Comparison of ENCODE assay signal across 33 cellular contexts in the genomic region with DNA sequence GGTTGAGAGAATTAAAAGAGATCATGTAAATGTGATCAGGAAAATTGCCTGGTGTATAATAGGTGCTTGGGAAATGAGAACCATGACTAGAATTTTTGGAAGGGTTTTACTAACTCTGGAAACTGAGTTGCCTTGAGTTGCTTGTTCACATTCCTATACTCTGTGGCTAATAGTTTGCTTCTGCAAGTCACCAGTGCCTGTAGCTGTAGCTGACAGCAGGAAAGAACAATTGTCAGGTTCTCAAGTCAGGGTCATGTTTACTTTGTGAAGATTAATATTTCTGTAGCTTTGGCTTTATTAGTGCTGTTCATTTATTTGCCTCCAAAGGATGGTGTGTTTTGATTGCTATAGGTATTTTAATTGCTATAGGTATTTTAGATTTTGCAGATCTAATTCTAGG.
"Had no signal": no experiment of that assay in that cellular context is flagged by ENCODE, and none has a peak within 500 bp of the region (broad histone marks: within the 10 kb centered on the region; RNA-seq: fewer than 3 reads in every experiment).

No MANE protein-coding gene starts in this region.

- ATAC-seq: activated CD4-positive, alpha-beta T cell treated with anti-CD3 and anti-CD28 coated beads for 36 hours; activated CD8-positive, alpha-beta memory T cell treated with anti-CD3 and anti-CD28 coated beads, Interleukin-2, amount 10 ng/mL, durations not matched to agents 7 days and 5 days; activated CD8-positive, alpha-beta T cell treated with anti-CD3 and anti-CD28 coated beads, Interleukin-2, amount 10 ng/mL, durations not matched to agents 7 days and 5 days; activated naive CD4-positive, alpha-beta T cell treated with anti-CD3 and anti-CD28 coated beads, Interleukin-2, amount 50 U/mL, for 72 hours; foreskin keratinocyte; gastrocnemius medialis; T-helper 17 cell had no signal

- H3K4me3 Mint-ChIP-seq: activated CD4-positive, alpha-beta memory T cell treated with anti-CD3 and anti-CD28 coated beads for 36 hours; activated CD4-positive, alpha-beta T cell treated with anti-CD3 and anti-CD28 coated beads for 36 hours; activated CD4-positive, alpha-beta T cell treated with anti-CD3 and anti-CD28 coated beads, Interleukin-2, amount 10 ng/mL, durations not matched to agents 24 days and 14 days; activated CD8-positive, alpha-beta memory T cell treated with anti-CD3 and anti-CD28 coated beads, Interleukin-2, amount 10 ng/mL, durations not matched to agents 7 days and 5 days; activated CD8-positive, alpha-beta T cell treated with anti-CD3 and anti-CD28 coated beads, Interleukin-2, amount 10 ng/mL, durations not matched to agents 7 days and 5 days; activated naive CD4-positive, alpha-beta T cell treated with anti-CD3 and anti-CD28 coated beads, Interleukin-2, amount 10 ng/mL, durations not matched to agents 7 days and 5 days; activated naive CD8-positive, alpha-beta T cell treated with anti-CD3 and anti-CD28 coated beads, Interleukin-2, amount 10 ng/mL, durations not matched to agents 7 days and 5 days; activated T-helper 1 cell treated with anti-CD3 and anti-CD28 coated beads, Interleukin-12 subunit alpha, Interleukin-12 subunit beta, Interleukin-2, Interleukin-4 antibody, amounts not matched to agents 30 ng/mL and 10 ng/mL and 1 ng/mL, durations not matched to agents 14 hours and 24 hours and 36 hours; brain; central memory CD8-positive, alpha-beta T cell; dendritic cell treated with granulocyte-macrophage colony-stimulating factor and Interleukin-4, amounts not matched to agents 40 ng/mL and 50 ng/mL, for 4 days; endodermal cell; T-helper 17 cell; T-helper 2 cell treated with Interferon-gamma antibody and Interleukin-4, amounts not matched to agents 5 μg/mL and 100 μg/mL, for 36 hours had no signal

- H3K27ac Mint-ChIP-seq: activated CD4-positive, alpha-beta memory T cell treated with anti-CD3 and anti-CD28 coated beads for 36 hours; activated CD4-positive, alpha-beta T cell treated with anti-CD3 and anti-CD28 coated beads for 36 hours; activated CD4-positive, alpha-beta T cell treated with anti-CD3 and anti-CD28 coated beads, Interleukin-2, amount 10 ng/mL, durations not matched to agents 24 days and 14 days; activated CD8-positive, alpha-beta memory T cell treated with anti-CD3 and anti-CD28 coated beads, Interleukin-2, amount 10 ng/mL, durations not matched to agents 7 days and 5 days; activated CD8-positive, alpha-beta T cell treated with anti-CD3 and anti-CD28 coated beads, Interleukin-2, amount 10 ng/mL, durations not matched to agents 7 days and 5 days; activated naive CD4-positive, alpha-beta T cell treated with anti-CD3 and anti-CD28 coated beads, Interleukin-2, amount 10 ng/mL, durations not matched to agents 7 days and 5 days; activated naive CD4-positive, alpha-beta T cell treated with anti-CD3 and anti-CD28 coated beads, Interleukin-2, amount 50 U/mL, for 72 hours; activated naive CD8-positive, alpha-beta T cell treated with anti-CD3 and anti-CD28 coated beads, Interleukin-2, amount 10 ng/mL, durations not matched to agents 7 days and 5 days; activated T-helper 1 cell treated with anti-CD3 and anti-CD28 coated beads, Interleukin-12 subunit alpha, Interleukin-12 subunit beta, Interleukin-2, Interleukin-4 antibody, amounts not matched to agents 30 ng/mL and 10 ng/mL and 1 ng/mL, durations not matched to agents 14 hours and 24 hours and 36 hours; activated T-helper 2 cell treated with anti-CD3 and anti-CD28 coated beads, Interferon-gamma antibody, Interleukin-2, Interleukin-4, amounts not matched to agents 10 μg/mL and 5 μg/mL and 100 μg/mL, durations not matched to agents 14 hours and 24 hours and 36 hours; dendritic cell treated with granulocyte-macrophage colony-stimulating factor and Interleukin-4, amounts not matched to agents 40 ng/mL and 50 ng/mL, for 4 days; endodermal cell; T-helper 17 cell; T-helper 2 cell treated with Interferon-gamma antibody and Interleukin-4, amounts not matched to agents 5 μg/mL and 100 μg/mL, for 36 hours had no signal

- H3K36me3 ChIP-seq: ascending aorta, esophagus muscularis mucosa, gastrocnemius medialis had no signal

- H3K27ac ChIP-seq: ascending aorta, coronary artery, dorsolateral prefrontal cortex, esophagus muscularis mucosa, foreskin keratinocyte, gastrocnemius medialis had no signal

- H3K4me1 ChIP-seq: ascending aorta, foreskin keratinocyte, gastrocnemius medialis had no signal

- H3K9me3 ChIP-seq: gastrocnemius medialis had no signal

- H3K4me1 Mint-ChIP-seq: central memory CD8-positive, alpha-beta T cell had no signal

- FAIRE-seq: bronchial epithelial cell had no signal

- H3K4me3 ChIP-seq: ascending aorta, coronary artery, dorsolateral prefrontal cortex, esophagus muscularis mucosa, gastrocnemius medialis had no signal

- H3K27me3 ChIP-seq: ascending aorta, esophagus muscularis mucosa, gastrocnemius medialis had no signal

- DNase-seq: activated CD4-positive, alpha-beta memory T cell treated with anti-CD3 and anti-CD28 coated beads for 36 hours; activated CD4-positive, alpha-beta T cell treated with anti-CD3 and anti-CD28 coated beads for 36 hours; activated CD4-positive, alpha-beta T cell treated with anti-CD3 and anti-CD28 coated beads, Interleukin-2, amount 10 ng/mL, durations not matched to agents 24 days and 14 days; activated CD4-positive, CD25-positive, alpha-beta regulatory T cell; activated CD4-positive, CD25-positive, alpha-beta regulatory T cell treated with anti-CD3 and anti-CD28 coated beads, Interleukin-2, amount 50 U/mL, for 72 hours; activated CD8-positive, alpha-beta memory T cell treated with anti-CD3 and anti-CD28 coated beads, Interleukin-2, amount 10 ng/mL, durations not matched to agents 7 days and 5 days; activated CD8-positive, alpha-beta memory T cell treated with anti-CD3 and anti-CD28 coated beads, Interleukin-2, amount 50 U/mL, for 4 hours; activated CD8-positive, alpha-beta T cell treated with anti-CD3 and anti-CD28 coated beads, Interleukin-2, amount 10 ng/mL, durations not matched to agents 7 days and 5 days; activated effector memory CD4-positive, alpha-beta T cell treated with anti-CD3 and anti-CD28 coated beads, Interleukin-2, amount 50 U/mL, for 16 hours; activated naive CD4-positive, alpha-beta T cell treated with anti-CD3 and anti-CD28 coated beads, Interleukin-2, amount 10 ng/mL, durations not matched to agents 7 days and 5 days; activated naive CD8-positive, alpha-beta T cell treated with anti-CD3 and anti-CD28 coated beads, Interleukin-2, amount 10 ng/mL, durations not matched to agents 7 days and 5 days; activated T-cell treated with anti-CD3 and anti-CD28 coated beads, Interleukin-2, amount 50 U/mL, for 1 hour; activated T-cell treated with anti-CD3 and anti-CD28 coated beads, Interleukin-2, amount 50 U/mL, for 48 hours; dorsolateral prefrontal cortex; effector memory CD4-positive, alpha-beta T cell; endodermal cell; foreskin keratinocyte; gastrocnemius medialis; glutamatergic neuron; T-helper 1 cell; T-helper 17 cell; T1000 had no signal
